1 cellular context compared by ENCODE assay signal in the genomic region with DNA sequence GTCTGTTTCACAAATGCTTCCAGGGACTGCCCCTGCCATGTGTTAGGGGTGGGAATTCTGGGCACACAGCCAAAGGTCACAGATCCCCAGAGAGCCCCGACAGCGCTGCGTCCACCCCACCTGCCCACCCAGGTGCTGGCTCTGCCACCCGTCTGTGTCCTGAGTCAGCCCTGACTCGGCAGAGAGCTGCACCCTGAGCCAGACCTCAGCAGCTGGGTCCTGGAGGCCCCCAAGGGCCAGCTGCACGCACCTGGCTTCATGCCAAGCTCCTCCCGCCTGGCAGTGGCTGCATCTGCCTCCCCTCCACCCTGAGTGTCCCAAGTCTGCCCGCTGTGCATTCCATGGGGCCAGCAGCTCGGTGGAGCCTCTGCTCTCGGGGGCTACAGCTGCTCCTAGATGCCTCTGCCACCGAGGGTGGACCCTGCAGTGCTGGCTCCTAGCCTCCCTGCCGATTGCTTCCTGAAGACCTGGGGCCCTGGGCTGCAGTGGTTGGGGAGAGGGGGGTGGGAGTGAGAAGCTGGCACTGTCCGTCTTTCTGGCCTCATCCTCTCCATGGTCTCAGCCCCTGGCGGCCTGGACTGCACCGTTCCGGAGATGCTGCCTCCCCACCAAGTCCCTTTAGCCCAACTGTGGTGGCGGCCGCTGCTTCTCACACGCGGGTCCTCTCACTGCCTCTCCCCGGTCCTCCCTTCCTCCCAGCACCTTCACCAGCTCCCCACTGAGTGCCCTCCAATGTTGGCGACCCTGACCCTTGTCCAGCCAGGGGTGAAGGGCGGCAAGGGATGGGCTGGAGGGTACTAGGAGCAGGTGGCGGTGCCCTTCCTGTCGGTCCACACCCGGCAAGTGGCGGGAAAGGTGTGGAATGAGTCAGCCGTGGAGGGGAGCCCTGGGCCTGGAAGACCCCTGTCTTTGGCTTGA.
TF ChIP-seq lines count a peak whose summit lies in the region.

No MANE protein-coding gene starts in this region.

TF ChIP-seq in GM12878, 131 proteins besides CTCF, POLR2A, EP300 and RAD21:
- TF ChIP-seq, protein P1, sequence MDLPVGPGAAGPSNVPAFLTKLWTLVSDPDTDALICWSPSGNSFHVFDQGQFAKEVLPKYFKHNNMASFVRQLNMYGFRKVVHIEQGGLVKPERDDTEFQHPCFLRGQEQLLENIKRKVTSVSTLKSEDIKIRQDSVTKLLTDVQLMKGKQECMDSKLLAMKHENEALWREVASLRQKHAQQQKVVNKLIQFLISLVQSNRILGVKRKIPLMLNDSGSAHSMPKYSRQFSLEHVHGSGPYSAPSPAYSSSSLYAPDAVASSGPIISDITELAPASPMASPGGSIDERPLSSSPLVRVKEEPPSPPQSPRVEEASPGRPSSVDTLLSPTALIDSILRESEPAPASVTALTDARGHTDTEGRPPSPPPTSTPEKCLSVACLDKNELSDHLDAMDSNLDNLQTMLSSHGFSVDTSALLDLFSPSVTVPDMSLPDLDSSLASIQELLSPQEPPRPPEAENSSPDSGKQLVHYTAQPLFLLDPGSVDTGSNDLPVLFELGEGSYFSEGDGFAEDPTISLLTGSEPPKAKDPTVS (IDR thresholded peaks at IDR 0.05; ENCODE audit: low read depth, low read length), result no peak
- TF ChIP-seq EZH2 (IDR thresholded peaks at IDR 0.05; ENCODE audit: borderline replicate concordance, control insufficient read depth, low read depth, low read length), result no peak
- TF ChIP-seq EED (IDR thresholded peaks at IDR 0.05; ENCODE audit: low read depth), result no peak
- TF ChIP-seq RB1 (IDR thresholded peaks at IDR 0.05; ENCODE audit: borderline replicate concordance), result no peak
- TF ChIP-seq ZNF217 (IDR thresholded peaks at IDR 0.05), result no peak
- peak in 1 of 2 experiments; percentile 39; a peak in 2 of 4 replicates for TF ChIP-seq BHLHE40 (IDR thresholded peaks at IDR 0.05; ENCODE audit: borderline replicate concordance in 1 of 2, low read depth in 2 of 2, low read length in 1 of 2)
- no peak for TF ChIP-seq HDAC2 (IDR thresholded peaks at IDR 0.05)
- TF ChIP-seq DPF2 (IDR thresholded peaks at IDR 0.05), result no peak
- TF ChIP-seq FOXM1 (IDR thresholded peaks at IDR 0.05; ENCODE audit: low read depth, low read length), result no peak
- no peak for TF ChIP-seq CHD1 (IDR thresholded peaks at IDR 0.05; ENCODE audit: low read depth, low read length)
- no peak for TF ChIP-seq SRF (IDR thresholded peaks at IDR 0.05; ENCODE audit: low read depth in 2 of 2, low read length in 2 of 2)
- no peak for TF ChIP-seq PML (IDR thresholded peaks at IDR 0.05; ENCODE audit: low read length)
- TF ChIP-seq CHD2 (IDR thresholded peaks at IDR 0.05; ENCODE audit: borderline replicate concordance, low read depth, low read length), result no peak
- no peak for TF ChIP-seq KAT2A (conservative IDR thresholded peaks at IDR 0.05; ENCODE audit: control insufficient read depth, low read depth, low read length)
- no peak for TF ChIP-seq ZBTB11 (CRISPR knock-in tag; IDR thresholded peaks at IDR 0.05)
- TF ChIP-seq FOXK2 (IDR thresholded peaks at IDR 0.05), result no peak
- no peak for TF ChIP-seq SMAD5 (IDR thresholded peaks at IDR 0.05; ENCODE audit: low read depth)
- TF ChIP-seq NFYA (IDR thresholded peaks at IDR 0.05; ENCODE audit: borderline replicate concordance, low read depth, low read length), result no peak
- TF ChIP-seq NFIC (IDR thresholded peaks at IDR 0.05; ENCODE audit: low read depth, low read length), result no peak
- TF ChIP-seq RUNX3 (IDR thresholded peaks at IDR 0.05; ENCODE audit: low read length), result no peak
- no peak for TF ChIP-seq WRNIP1 (IDR thresholded peaks at IDR 0.05; ENCODE audit: borderline replicate concordance, low read depth, low read length)
- no peak for TF ChIP-seq NBN (IDR thresholded peaks at IDR 0.05)
- TF ChIP-seq TCF12 (IDR thresholded peaks at IDR 0.05; ENCODE audit: low read depth, low read length), result peak; percentile 90
- TF ChIP-seq MEF2B (IDR thresholded peaks at IDR 0.05; ENCODE audit: partially characterized antibody, poor library complexity, severe bottlenecking), result no peak
- no peak for TF ChIP-seq ZBED1 (IDR thresholded peaks at IDR 0.05; ENCODE audit: borderline replicate concordance)
- peak; percentile 12; the same call in 1 of the 2 replicates for TF ChIP-seq TCF3 (IDR thresholded peaks at IDR 0.05; ENCODE audit: borderline replicate concordance, insufficient read depth, low read depth, low read length)
